Comparison of ENCODE assay signal across 1 cellular context in the genomic region with DNA sequence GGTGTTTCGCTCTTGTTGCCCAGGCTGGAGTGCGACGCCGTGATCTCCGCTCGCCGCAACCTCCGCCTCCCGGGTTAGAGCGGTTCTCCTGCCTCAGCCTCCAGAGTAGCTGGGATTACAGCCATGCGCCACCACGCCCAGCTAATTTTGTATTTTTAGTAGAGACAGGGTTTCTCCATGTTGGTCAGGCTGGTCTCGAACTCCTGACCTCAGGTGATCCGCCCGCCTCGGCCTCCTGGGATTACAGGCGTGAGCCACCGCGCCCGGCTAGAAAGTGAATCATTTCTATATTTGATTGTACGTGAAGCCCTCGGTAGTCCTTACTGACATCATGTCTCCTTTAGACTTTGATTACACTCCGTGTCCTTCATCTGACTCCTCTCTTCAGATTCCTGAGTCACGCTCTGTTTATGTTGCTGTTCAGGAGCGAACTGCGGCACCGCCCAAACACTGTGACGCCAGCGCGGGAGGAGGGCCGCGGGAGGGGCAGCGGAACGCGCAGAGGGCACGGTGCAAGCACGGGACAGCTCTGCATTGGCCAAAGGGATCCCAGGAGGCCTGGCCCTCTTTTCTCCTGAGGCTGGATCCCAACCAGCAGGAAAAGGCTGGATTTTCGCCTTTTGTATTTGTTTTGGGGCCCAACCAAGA.
A peak's percentile ranks its signal among the peaks of the same experiment; 100 is the strongest.
TF ChIP-seq lines count a peak whose summit lies in the region.

No MANE protein-coding gene starts in this region.

TF ChIP-seq in HCT116, 20 proteins besides CTCF, POLR2A, EP300 and RAD21 (continued from another document):
- TF ChIP-seq, protein P1, sequence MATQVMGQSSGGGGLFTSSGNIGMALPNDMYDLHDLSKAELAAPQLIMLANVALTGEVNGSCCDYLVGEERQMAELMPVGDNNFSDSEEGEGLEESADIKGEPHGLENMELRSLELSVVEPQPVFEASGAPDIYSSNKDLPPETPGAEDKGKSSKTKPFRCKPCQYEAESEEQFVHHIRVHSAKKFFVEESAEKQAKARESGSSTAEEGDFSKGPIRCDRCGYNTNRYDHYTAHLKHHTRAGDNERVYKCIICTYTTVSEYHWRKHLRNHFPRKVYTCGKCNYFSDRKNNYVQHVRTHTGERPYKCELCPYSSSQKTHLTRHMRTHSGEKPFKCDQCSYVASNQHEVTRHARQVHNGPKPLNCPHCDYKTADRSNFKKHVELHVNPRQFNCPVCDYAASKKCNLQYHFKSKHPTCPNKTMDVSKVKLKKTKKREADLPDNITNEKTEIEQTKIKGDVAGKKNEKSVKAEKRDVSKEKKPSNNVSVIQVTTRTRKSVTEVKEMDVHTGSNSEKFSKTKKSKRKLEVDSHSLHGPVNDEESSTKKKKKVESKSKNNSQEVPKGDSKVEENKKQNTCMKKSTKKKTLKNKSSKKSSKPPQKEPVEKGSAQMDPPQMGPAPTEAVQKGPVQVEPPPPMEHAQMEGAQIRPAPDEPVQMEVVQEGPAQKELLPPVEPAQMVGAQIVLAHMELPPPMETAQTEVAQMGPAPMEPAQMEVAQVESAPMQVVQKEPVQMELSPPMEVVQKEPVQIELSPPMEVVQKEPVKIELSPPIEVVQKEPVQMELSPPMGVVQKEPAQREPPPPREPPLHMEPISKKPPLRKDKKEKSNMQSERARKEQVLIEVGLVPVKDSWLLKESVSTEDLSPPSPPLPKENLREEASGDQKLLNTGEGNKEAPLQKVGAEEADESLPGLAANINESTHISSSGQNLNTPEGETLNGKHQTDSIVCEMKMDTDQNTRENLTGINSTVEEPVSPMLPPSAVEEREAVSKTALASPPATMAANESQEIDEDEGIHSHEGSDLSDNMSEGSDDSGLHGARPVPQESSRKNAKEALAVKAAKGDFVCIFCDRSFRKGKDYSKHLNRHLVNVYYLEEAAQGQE (IDR thresholded peaks at IDR 0.05; ENCODE audit: low read depth), result no peak
- TF ChIP-seq SRF (IDR thresholded peaks at IDR 0.05; ENCODE audit: low read depth) (peak; percentile 45; the same call in 1 of the 2 replicates), EZH2 (IDR thresholded peaks at IDR 0.05) (no peak), EZH2phosphoT487 (IDR thresholded peaks at IDR 0.05; ENCODE audit: borderline replicate concordance) (no peak), EGR1 (IDR thresholded peaks at IDR 0.05; ENCODE audit: low read depth) (no peak), POLR2AphosphoS5 (IDR thresholded peaks at IDR 0.05; ENCODE audit: low read depth, low read length) (peak; percentile 26; the same call in 1 of the 2 replicates), FOSL1 (IDR thresholded peaks at IDR 0.05; ENCODE audit: low read depth) (peak; percentile 56), YY1 (IDR thresholded peaks at IDR 0.05; ENCODE audit: extremely low read depth, insufficient replicate concordance, low read depth, low read length) (peak; percentile 6), SP1 (IDR thresholded peaks at IDR 0.05; ENCODE audit: low read depth) (peak; percentile 86)
- TF ChIP-seq, protein P2, sequence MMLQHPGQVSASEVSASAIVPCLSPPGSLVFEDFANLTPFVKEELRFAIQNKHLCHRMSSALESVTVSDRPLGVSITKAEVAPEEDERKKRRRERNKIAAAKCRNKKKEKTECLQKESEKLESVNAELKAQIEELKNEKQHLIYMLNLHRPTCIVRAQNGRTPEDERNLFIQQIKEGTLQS (IDR thresholded peaks at IDR 0.05), result peak; percentile 70
- TF ChIP-seq, protein P3, sequence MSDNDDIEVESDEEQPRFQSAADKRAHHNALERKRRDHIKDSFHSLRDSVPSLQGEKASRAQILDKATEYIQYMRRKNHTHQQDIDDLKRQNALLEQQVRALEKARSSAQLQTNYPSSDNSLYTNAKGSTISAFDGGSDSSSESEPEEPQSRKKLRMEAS (IDR thresholded peaks at IDR 0.05), result peak; percentile 93
- TF ChIP-seq, protein P4, sequence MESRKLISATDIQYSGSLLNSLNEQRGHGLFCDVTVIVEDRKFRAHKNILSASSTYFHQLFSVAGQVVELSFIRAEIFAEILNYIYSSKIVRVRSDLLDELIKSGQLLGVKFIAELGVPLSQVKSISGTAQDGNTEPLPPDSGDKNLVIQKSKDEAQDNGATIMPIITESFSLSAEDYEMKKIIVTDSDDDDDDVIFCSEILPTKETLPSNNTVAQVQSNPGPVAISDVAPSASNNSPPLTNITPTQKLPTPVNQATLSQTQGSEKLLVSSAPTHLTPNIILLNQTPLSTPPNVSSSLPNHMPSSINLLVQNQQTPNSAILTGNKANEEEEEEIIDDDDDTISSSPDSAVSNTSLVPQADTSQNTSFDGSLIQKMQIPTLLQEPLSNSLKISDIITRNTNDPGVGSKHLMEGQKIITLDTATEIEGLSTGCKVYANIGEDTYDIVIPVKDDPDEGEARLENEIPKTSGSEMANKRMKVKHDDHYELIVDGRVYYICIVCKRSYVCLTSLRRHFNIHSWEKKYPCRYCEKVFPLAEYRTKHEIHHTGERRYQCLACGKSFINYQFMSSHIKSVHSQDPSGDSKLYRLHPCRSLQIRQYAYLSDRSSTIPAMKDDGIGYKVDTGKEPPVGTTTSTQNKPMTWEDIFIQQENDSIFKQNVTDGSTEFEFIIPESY (IDR thresholded peaks at IDR 0.05; ENCODE audit: extremely low read depth, insufficient replicate concordance, low read length), result no peak
